Comparison of ENCODE assay signal across 14 cellular contexts in the genomic region with DNA sequence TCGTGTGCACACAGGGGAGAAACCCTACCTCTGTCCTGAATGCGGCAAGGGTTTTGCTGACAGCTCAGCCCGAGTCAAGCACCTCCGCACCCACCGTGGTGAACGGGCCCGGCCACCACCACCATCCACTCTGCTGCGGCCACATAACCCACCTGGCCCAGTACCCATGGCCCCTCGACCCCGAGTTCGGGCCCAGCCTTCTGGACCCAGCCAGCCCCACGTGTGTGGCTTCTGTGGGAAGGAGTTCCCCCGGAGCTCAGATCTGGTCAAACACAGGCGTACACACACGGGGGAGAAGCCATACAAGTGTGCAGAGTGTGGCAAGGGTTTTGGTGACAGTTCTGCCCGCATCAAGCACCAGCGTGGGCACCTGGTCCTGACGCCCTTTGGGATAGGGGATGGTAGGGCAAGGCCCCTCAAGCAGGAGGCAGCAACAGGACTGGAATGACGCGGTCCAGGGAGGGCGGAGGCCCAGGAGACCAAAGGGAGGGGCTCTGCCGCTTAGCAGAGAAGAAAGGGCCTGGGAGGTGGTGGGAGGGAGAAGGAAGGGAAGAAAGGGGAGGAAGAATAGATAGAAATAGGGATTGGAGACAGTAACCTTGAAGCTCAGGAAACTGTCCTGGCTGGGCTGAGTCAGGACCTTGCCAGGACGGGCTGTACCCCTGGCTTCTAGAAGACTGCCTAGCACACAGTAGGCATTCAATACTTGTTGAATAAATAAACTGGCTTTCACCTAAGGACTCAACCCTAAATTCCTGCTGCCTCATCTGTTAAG. TPM values are rescaled to one million over a fixed set of nuclear protein-coding genes. Genes with fewer than 3 reads are reported as not detected.
A peak's percentile ranks its signal among the peaks of the same experiment; 100 is the strongest.
DNase-seq lines count a peak whose midpoint lies in the region; ATAC-seq and TF ChIP-seq lines count a peak whose summit lies in the region.
"Had no signal": no experiment of that assay in that cellular context is flagged by ENCODE, and none has a peak within 500 bp of the region (broad histone marks: within the 10 kb centered on the region; RNA-seq: fewer than 3 reads in every experiment).

No MANE protein-coding gene starts in this region.

- peak overlapping the region; percentile 70 for H3K9ac ChIP-seq in NT2/D1 (ENCODE audit: insufficient read length, low read depth)

- H3K27me3 Mint-ChIP-seq in endothelial cell (ENCODE audit: unreplicated experiment) = peaks cover 15% of the 10 kb centered on the region
- H3K27me3 Mint-ChIP-seq in progenitor cell of endocrine pancreas = no peaks in the 10 kb centered on the region

- H3K27ac Mint-ChIP-seq in endothelial cell (ENCODE audit: unreplicated experiment) (peak overlapping the region; percentile 82), progenitor cell of endocrine pancreas (peak overlapping the region; percentile 49)

- peak overlapping the region; percentile 73 for H3K4me3 Mint-ChIP-seq in endothelial cell (ENCODE audit: unreplicated experiment)
- peak overlapping the region; percentile 57 for H3K4me3 Mint-ChIP-seq in progenitor cell of endocrine pancreas (ENCODE audit: low read depth)

- H3K4me1 ChIP-seq in NT2/D1 (ENCODE audit: insufficient read depth, insufficient read length) = peaks cover 22% of the 10 kb centered on the region

- H3K9me3 Mint-ChIP-seq in endothelial cell (ENCODE audit: unreplicated experiment) (no peaks in the 10 kb centered on the region), progenitor cell of endocrine pancreas (ENCODE audit: low read depth) (no peaks in the 10 kb centered on the region)

- DNase-seq in GM13976 (ENCODE audit: low spot score) (peak; percentile 13), NT2/D1 (ENCODE audit: low read depth, low spot score) (no peak), endothelial cell (ENCODE audit: low spot score) (no peak), progenitor cell of endocrine pancreas (ENCODE audit: low spot score, unreplicated experiment) (no peak), dedifferentiated amniotic fluid mesenchymal stem cell (ENCODE audit: extremely low spot score) (no peak)
- DNase-seq: DMS79 treated with DMSO at 0.1 percent for 48 hours, Kasumi-1, left lung, NCI-H510A had no signal

- H3K27me3 ChIP-seq in NT2/D1 (ENCODE audit: insufficient read depth, insufficient read length) = no peaks in the 10 kb centered on the region
- H3K27me3 ChIP-seq: breast epithelium, left lung had no signal

- H3K4me3 ChIP-seq in NT2/D1 (ENCODE audit: insufficient read length, low read depth) = no peak overlapping the region

- in situ Hi-C loops in GM13976 (cut with MboI; ENCODE audit: low sequenced_read_pairs, unreplicated experiment) = no loop called here

- TF ChIP-seq CTCF in GM13976 (IDR thresholded peaks at IDR 0.05; ENCODE audit: borderline replicate concordance, control extremely low read depth, extremely low read depth, insufficient read depth, missing control alignments) (no peak), endothelial cell (IDR thresholded peaks at IDR 0.05; ENCODE audit: unreplicated experiment) (no peak), progenitor cell of endocrine pancreas (IDR thresholded peaks at IDR 0.05; ENCODE audit: unreplicated experiment) (no peak)

- peaks cover 13% of the 10 kb centered on the region for H3K36me3 Mint-ChIP-seq in endothelial cell (ENCODE audit: low read depth, unreplicated experiment)
- H3K36me3 Mint-ChIP-seq in progenitor cell of endocrine pancreas (ENCODE audit: insufficient read depth) = peaks cover 9% of the 10 kb centered on the region

- peaks cover 30% of the 10 kb centered on the region for H3K36me3 ChIP-seq in NT2/D1 (ENCODE audit: insufficient read depth, insufficient read length, low read length)
- H3K36me3 ChIP-seq: breast epithelium had no signal

- no peaks in the 10 kb centered on the region for H3K9me3 ChIP-seq in NT2/D1 (ENCODE audit: insufficient read depth, low read length)
- H3K9me3 ChIP-seq: breast epithelium, left lung had no signal

- H3K4me1 Mint-ChIP-seq in endothelial cell (ENCODE audit: unreplicated experiment) (peaks cover 35% of the 10 kb centered on the region), progenitor cell of endocrine pancreas (ENCODE audit: low read depth) (peaks cover 26% of the 10 kb centered on the region)

- ATAC-seq in GM21447 (IDR thresholded peaks at IDR 0.05; ENCODE audit: unreplicated experiment) (no peak), GM19397 (IDR thresholded peaks at IDR 0.05; ENCODE audit: unreplicated experiment) (no peak)
- ATAC-seq: left lung, right cardiac atrium had no signal

RNA-seq across cellular contexts. Expression of a gene that starts 3.6 kb away (rescaled TPM):
- total RNA-seq in endothelial cell (ENCODE audit: unreplicated experiment) (40.4 TPM), progenitor cell of endocrine pancreas (59.7 and 62.6 TPM in 2 replicates)

RNA-seq across cellular contexts. Expression of a gene that starts 8.6 kb away (rescaled TPM):
- total RNA-seq in endothelial cell (ENCODE audit: unreplicated experiment) (16.3 TPM), progenitor cell of endocrine pancreas (13.2 and 13.7 TPM in 2 replicates)

RNA-seq across cellular contexts. Expression of a gene that starts 16.5 kb away (rescaled TPM):
- total RNA-seq in endothelial cell (ENCODE audit: unreplicated experiment) = 1.6 TPM
- total RNA-seq in progenitor cell of endocrine pancreas = 2.0 and 2.3 TPM in 2 replicates
- total RNA-seq: SK-MEL-5 had no signal

RNA-seq across cellular contexts. Expression of a gene that starts 24.2 kb away (rescaled TPM):
- total RNA-seq in endothelial cell (ENCODE audit: unreplicated experiment) (0.85 TPM), progenitor cell of endocrine pancreas (2.6 and 3.5 TPM in 2 replicates)
- total RNA-seq: breast epithelium, SK-MEL-5 had no signal

RNA-seq across cellular contexts. Expression of a gene that starts 28.6 kb away (rescaled TPM):
- 62.4 TPM for total RNA-seq in endothelial cell (ENCODE audit: unreplicated experiment)
- 51.0 and 51.8 TPM in 2 replicates for total RNA-seq in progenitor cell of endocrine pancreas
